ENCODE assay signal across 1 cellular context in the genomic region with DNA sequence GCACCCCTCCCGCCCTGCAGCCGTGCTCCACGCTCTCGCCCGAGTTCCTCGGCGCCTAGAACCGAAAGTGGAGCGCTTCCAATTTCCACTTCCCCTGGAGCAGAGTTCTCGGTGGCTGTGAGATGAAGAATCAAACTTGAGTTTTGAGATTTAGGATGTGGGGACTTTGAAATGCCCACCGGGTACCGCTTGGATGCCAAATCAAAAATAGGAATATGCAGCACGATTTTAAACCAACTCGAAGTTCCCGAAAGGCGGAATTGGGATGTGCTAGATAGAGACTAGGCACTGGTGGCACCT.
TF ChIP-seq lines count a peak whose summit lies in the region.

No MANE protein-coding gene starts in this region.

TF ChIP-seq in GM12878, 131 proteins besides CTCF, POLR2A, EP300 and RAD21:
- peak; percentile 27; the same call in 1 of the 2 replicates for TF ChIP-seq EED (IDR thresholded peaks at IDR 0.05; ENCODE audit: low read depth)
- TF ChIP-seq ZNF384 (IDR thresholded peaks at IDR 0.05; ENCODE audit: borderline replicate concordance, low read depth, low read length): no peak
- no peak; a peak in 1 of 4 replicates for TF ChIP-seq IKZF2 (IDR thresholded peaks at IDR 0.05)
- TF ChIP-seq SPI1 (IDR thresholded peaks at IDR 0.05; ENCODE audit: borderline replicate concordance, insufficient read depth, low read depth, low read length): peak; percentile 54; the same call in 1 of the 2 replicates
TF ChIP-seq in GM12878: peak in this region for 2.
